1 cellular context compared by ENCODE assay signal in the genomic region with DNA sequence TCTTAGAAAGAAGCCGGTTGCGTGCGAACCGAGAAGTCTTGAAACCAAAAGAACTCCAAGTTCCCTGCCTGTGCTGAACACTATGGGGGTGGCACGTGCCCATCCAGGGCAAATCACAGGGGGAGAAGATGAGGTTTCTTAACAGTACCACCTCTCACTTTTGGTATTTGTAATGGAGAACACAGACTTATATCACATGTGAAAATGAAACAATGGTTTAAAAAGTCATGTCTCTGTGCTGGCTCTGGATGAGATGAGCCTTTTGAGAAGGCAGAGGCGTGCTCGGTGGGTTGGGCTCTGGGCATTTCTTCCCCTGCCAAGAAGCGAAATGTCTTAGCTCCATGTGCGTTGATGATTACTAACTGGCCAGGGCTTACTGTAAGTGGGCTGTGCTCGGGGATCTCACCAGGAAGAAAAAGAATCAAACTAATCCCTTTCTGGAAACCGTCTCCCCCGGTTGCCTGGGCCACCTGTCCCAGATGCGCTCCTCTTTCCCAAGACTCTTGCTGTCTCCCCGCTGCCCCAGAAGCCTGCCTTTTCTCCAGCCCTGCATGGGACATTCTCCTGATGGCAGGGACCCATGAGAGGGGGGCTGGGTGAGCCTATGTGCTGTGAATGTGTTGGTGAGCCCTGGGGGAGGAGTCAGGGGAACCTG.
TF ChIP-seq lines count a peak whose summit lies in the region.

No MANE protein-coding gene starts in this region.

TF ChIP-seq in GM12878, 131 proteins besides CTCF, POLR2A, EP300 and RAD21 (continued from another document):
- TF ChIP-seq, protein P1, sequence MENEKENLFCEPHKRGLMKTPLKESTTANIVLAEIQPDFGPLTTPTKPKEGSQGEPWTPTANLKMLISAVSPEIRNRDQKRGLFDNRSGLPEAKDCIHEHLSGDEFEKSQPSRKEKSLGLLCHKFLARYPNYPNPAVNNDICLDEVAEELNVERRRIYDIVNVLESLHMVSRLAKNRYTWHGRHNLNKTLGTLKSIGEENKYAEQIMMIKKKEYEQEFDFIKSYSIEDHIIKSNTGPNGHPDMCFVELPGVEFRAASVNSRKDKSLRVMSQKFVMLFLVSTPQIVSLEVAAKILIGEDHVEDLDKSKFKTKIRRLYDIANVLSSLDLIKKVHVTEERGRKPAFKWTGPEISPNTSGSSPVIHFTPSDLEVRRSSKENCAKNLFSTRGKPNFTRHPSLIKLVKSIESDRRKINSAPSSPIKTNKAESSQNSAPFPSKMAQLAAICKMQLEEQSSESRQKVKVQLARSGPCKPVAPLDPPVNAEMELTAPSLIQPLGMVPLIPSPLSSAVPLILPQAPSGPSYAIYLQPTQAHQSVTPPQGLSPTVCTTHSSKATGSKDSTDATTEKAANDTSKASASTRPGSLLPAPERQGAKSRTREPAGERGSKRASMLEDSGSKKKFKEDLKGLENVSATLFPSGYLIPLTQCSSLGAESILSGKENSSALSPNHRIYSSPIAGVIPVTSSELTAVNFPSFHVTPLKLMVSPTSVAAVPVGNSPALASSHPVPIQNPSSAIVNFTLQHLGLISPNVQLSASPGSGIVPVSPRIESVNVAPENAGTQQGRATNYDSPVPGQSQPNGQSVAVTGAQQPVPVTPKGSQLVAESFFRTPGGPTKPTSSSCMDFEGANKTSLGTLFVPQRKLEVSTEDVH (IDR thresholded peaks at IDR 0.05; ENCODE audit: low read depth, partially characterized antibody): no peak
- no peak for TF ChIP-seq TCF7 (IDR thresholded peaks at IDR 0.05; ENCODE audit: borderline replicate concordance)
- no peak for TF ChIP-seq POU2F2 (IDR thresholded peaks at IDR 0.05; ENCODE audit: borderline replicate concordance, low read depth, low read length)
